ENCODE assay signal across 19 cellular contexts in the genomic region with DNA sequence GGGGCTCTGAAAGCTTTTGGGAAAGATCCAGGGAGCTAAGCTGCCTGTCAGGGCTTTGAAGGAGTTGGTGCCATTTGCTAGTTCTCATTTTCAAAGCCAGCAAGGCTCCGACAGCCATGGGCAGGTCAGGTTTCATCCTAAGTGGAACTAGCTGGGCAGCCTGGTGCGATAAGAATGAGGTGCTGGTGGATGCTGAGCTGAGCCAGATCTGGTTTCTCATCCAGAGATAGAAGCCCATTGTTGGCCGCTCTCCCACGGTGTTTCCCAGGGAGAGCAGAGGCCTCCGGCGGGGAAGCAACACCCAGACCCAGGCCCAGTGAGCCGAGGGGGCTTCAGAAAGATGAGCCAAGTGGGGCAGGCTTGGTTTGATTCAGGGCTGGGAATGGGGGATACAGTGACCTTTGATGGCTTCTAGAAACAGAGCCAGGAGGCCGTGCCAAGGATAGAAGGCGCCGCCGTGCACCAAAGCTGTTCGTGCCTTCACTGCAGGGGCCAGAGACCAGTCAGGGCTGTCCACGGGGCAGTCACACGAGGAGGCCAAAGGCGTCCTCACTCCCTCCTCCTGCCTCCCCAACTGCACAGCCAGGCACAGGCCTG.
A peak's percentile ranks its signal among the peaks of the same experiment; 100 is the strongest.
DNase-seq lines count a peak whose midpoint lies in the region; ATAC-seq and TF ChIP-seq lines count a peak whose summit lies in the region.
"Had no signal": no experiment of that assay in that cellular context is flagged by ENCODE, and none has a peak within 500 bp of the region (broad histone marks: within the 10 kb centered on the region; RNA-seq: fewer than 3 reads in every experiment).

No MANE protein-coding gene starts in this region.

- DNase-seq in SK-N-SH: peak; percentile 19
- peak; percentile 23 for DNase-seq in NCI-H2171 (lab: John Stamatoyannopoulos, UW)
- peak; percentile 77 for DNase-seq in cardiac septum (ENCODE audit: low spot score)
- no peak for DNase-seq in psoas muscle
- no peak for DNase-seq in foreskin melanocyte
- no peak for DNase-seq in NCI-H510A (lab: John Stamatoyannopoulos, UW)
- DNase-seq: activated B cell treated with CpG ODN at 0.5 μM for 24 hours; activated CD8-positive, alpha-beta memory T cell treated with anti-CD3 and anti-CD28 coated beads, Interleukin-2, amount 50 U/mL, for 48 hours; CD4-positive, alpha-beta memory T cell; nephron progenitor cell; Peyer's patch; right lobe of liver; T-helper 1 cell; transverse colon had no signal

- H4K20me1 ChIP-seq in SK-N-SH (ENCODE audit: insufficient read depth): no peaks in the 10 kb centered on the region

- POLR2A ChIA-PET in SK-N-SH (lab: Yijun Ruan, JAX): no interaction called here

- H2AFZ ChIP-seq in SK-N-SH (ENCODE audit: low read depth): no peak overlapping the region

- H3K27ac ChIP-seq in SK-N-SH (ENCODE audit: low read depth in 2 of 2, low read length in 1 of 2): no peak overlapping the region
- peak overlapping the region; percentile 84 for H3K27ac ChIP-seq in psoas muscle
- H3K27ac ChIP-seq: Peyer's patch, right lobe of liver, transverse colon had no signal

- no peak overlapping the region for H3K4me3 ChIP-seq in SK-N-SH (ENCODE audit: low read depth in 2 of 2, low read length in 1 of 2)
- no peak overlapping the region for H3K4me3 ChIP-seq in psoas muscle
- H3K4me3 ChIP-seq: lung, Peyer's patch, right lobe of liver, transverse colon had no signal

- H3F3A ChIP-seq in SK-N-SH (replicated peaks; ENCODE audit: insufficient read depth): no peaks in the 10 kb centered on the region

- H3K9me3 ChIP-seq in SK-N-SH (no peaks in the 10 kb centered on the region), psoas muscle (no peaks in the 10 kb centered on the region)
- H3K9me3 ChIP-seq: Peyer's patch, right lobe of liver, transverse colon had no signal

- H3K79me2 ChIP-seq in SK-N-SH (ENCODE audit: insufficient read depth): no peaks in the 10 kb centered on the region

- no peak for ATAC-seq in SK-N-SH treated with all-trans-retinoic acid at 6 μM for 48 hours
- ATAC-seq in psoas muscle: peak; percentile 53 to 82 (median 74)
- no peak for ATAC-seq in GM18502 (IDR thresholded peaks at IDR 0.05; ENCODE audit: poor library complexity, unreplicated experiment)
- ATAC-seq: activated naive CD4-positive, alpha-beta T cell treated with anti-CD3 and anti-CD28 coated beads, Interleukin-2, amount 50 U/mL, for 72 hours; right lobe of liver; stimulated activated effector memory CD8-positive, alpha-beta T cell treated with anti-CD3 and anti-CD28 coated beads, Interleukin-12 subunit alpha, Interleukin-12 subunit beta, amount 100 ng/mL, for 72 hours had no signal

- intact Hi-C loops in cardiac septum (cut with DNase I): loop anchor here (2.0 kb wide), 1 partner anchor 35 kb away; no protein-coding TSS in a partner anchor
- intact Hi-C loops in psoas muscle (cut with DNase I): no loop called here

- no peaks in the 10 kb centered on the region for H3K9me2 ChIP-seq in SK-N-SH

- no peak overlapping the region for H3K9ac ChIP-seq in SK-N-SH

- H3K4me1 ChIP-seq in SK-N-SH (ENCODE audit: control insufficient read depth in 1 of 2, insufficient read depth in 2 of 2, low read depth in 1 of 2, low read length in 1 of 2) (peaks cover 0 to 5% of the 10 kb centered on the region in 2 experiments; a peak in 1 of 4 replicates), psoas muscle (peaks cover 22% of the 10 kb centered on the region)
- H3K4me1 ChIP-seq: Peyer's patch, right lobe of liver, transverse colon had no signal

- CTCF ChIA-PET in SK-N-SH (lab: Yijun Ruan, JAX): interaction anchor here (1.1 to 1.5 kb wide), 3 partner anchors 11 to 145 kb away, joined by 3 to 4 read pairs (median 3); no protein-coding TSS in a partner anchor

- TF ChIP-seq EP300 in SK-N-SH (IDR thresholded peaks at IDR 0.05; ENCODE audit: borderline replicate concordance in 1 of 2, low read depth in 1 of 2, low read length in 1 of 2): no peak

- no peak overlapping the region for H3K4me2 ChIP-seq in SK-N-SH

- no peak for TF ChIP-seq CTCF in SK-N-SH (IDR thresholded peaks at IDR 0.05)
- TF ChIP-seq CTCF in psoas muscle (IDR thresholded peaks at IDR 0.05): no peak

- 35% methylated on average over 6 of the region's 15 CpGs for WGBS in SK-N-SH (ENCODE audit: low lambda C conversion rate)
- 21 to 36% (median 33%) methylated on average over 15 of the region's 15 CpGs for WGBS in psoas muscle, 3 donors

- H3K27me3 ChIP-seq in SK-N-SH (ENCODE audit: insufficient read depth): no peaks in the 10 kb centered on the region
- no peaks in the 10 kb centered on the region for H3K27me3 ChIP-seq in psoas muscle (ENCODE audit: insufficient read depth in 3 of 3, low read length in 2 of 3)
- H3K27me3 ChIP-seq: Peyer's patch, right lobe of liver, transverse colon had no signal

- H3K36me3 ChIP-seq in SK-N-SH (replicated peaks in 1 of 2; ENCODE audit: control insufficient read depth in 1 of 2, insufficient read depth in 2 of 2, low read length in 1 of 2): no peaks in the 10 kb centered on the region
- H3K36me3 ChIP-seq in psoas muscle (ENCODE audit: insufficient read depth in 1 of 2, low read depth in 1 of 2): no peaks in the 10 kb centered on the region
- H3K36me3 ChIP-seq: Peyer's patch, right lobe of liver, transverse colon had no signal

- TF ChIP-seq RAD21 in SK-N-SH (IDR thresholded peaks at IDR 0.05; ENCODE audit: low read length): no peak

TF ChIP-seq in SK-N-SH, 30 proteins besides CTCF, POLR2A, EP300 and RAD21 (continues in another document):
- no peak for TF ChIP-seq EZH2phosphoT487 (IDR thresholded peaks at IDR 0.05; ENCODE audit: borderline replicate concordance, low read depth)
- TF ChIP-seq GABPA (IDR thresholded peaks at IDR 0.05; ENCODE audit: low read depth): no peak
- no peak for TF ChIP-seq YY1 (IDR thresholded peaks at IDR 0.05; ENCODE audit: low read depth)
- TF ChIP-seq ZBTB33 (IDR thresholded peaks at IDR 0.05; ENCODE audit: borderline replicate concordance, low read depth): no peak
- TF ChIP-seq, protein P1, sequence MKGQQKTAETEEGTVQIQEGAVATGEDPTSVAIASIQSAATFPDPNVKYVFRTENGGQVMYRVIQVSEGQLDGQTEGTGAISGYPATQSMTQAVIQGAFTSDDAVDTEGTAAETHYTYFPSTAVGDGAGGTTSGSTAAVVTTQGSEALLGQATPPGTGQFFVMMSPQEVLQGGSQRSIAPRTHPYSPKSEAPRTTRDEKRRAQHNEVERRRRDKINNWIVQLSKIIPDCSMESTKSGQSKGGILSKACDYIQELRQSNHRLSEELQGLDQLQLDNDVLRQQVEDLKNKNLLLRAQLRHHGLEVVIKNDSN (IDR thresholded peaks at IDR 0.05; ENCODE audit: borderline replicate concordance, low read depth): no peak
- no peak for TF ChIP-seq MAX (IDR thresholded peaks at IDR 0.05; ENCODE audit: low read depth)

TF ChIP-seq in SK-N-SH treated with all-trans-retinoic acid at 6 μM for 48 hours, 23 proteins besides CTCF, POLR2A, EP300 and RAD21 (continues in another document):
- no peak for TF ChIP-seq BACH2 (CRISPR knock-in tag; IDR thresholded peaks at IDR 0.05; ENCODE audit: borderline replicate concordance)
- no peak for TF ChIP-seq POU6F1 (CRISPR knock-in tag; IDR thresholded peaks at IDR 0.05; ENCODE audit: borderline replicate concordance, low read depth)
- TF ChIP-seq ESRRG (CRISPR knock-in tag; IDR thresholded peaks at IDR 0.05): no peak
- TF ChIP-seq ZFP30 (CRISPR knock-in tag; IDR thresholded peaks at IDR 0.05): no peak
- TF ChIP-seq ZNF8 (CRISPR knock-in tag; IDR thresholded peaks at IDR 0.05): no peak
- no peak for TF ChIP-seq RARB (CRISPR knock-in tag; IDR thresholded peaks at IDR 0.05)
- TF ChIP-seq ZFP3 (CRISPR knock-in tag; IDR thresholded peaks at IDR 0.05): no peak
- no peak for TF ChIP-seq ISL1 (CRISPR knock-in tag; IDR thresholded peaks at IDR 0.05)
- no peak for TF ChIP-seq GLIS3 (CRISPR knock-in tag; IDR thresholded peaks at IDR 0.05)
- TF ChIP-seq OSR1 (CRISPR knock-in tag; IDR thresholded peaks at IDR 0.05): no peak
- TF ChIP-seq ZC3H10 (CRISPR knock-in tag; IDR thresholded peaks at IDR 0.05): no peak
- no peak for TF ChIP-seq TSHZ2 (CRISPR knock-in tag; IDR thresholded peaks at IDR 0.05)

Comparison
In these comparisons a context has a peak if more than half of its experiments do, and no peak if none do; other contexts are left out.
1. DNase-seq: peak in SK-N-SH (single experiment), NCI-H2171 (single experiment) and cardiac septum (single experiment); none in psoas muscle (0 of 2), foreskin melanocyte (single experiment) and NCI-H510A (single experiment).
2. ATAC-seq: peak in psoas muscle (4 of 4); none in SK-N-SH treated with all-trans-retinoic acid at 6 μM for 48 hours (single experiment) and GM18502 (single experiment).